8 cellular contexts compared by ENCODE assay signal in genomic region chr2:69385443-69386151, GRCh38. TPM values are rescaled to one million over a fixed set of nuclear protein-coding genes. Genes with fewer than 3 reads are reported as not detected.
DNase-seq lines count a peak whose midpoint lies in the region; ATAC-seq and TF ChIP-seq lines count a peak whose summit lies in the region.

No MANE protein-coding gene starts in this region.

- H3K4me1 ChIP-seq in OCI-LY7 (ENCODE audit: insufficient read depth, low read length, poor library complexity, severe bottlenecking) (peaks cover 21% of the 10 kb centered on the region), endocrine pancreas (ENCODE audit: control insufficient read depth, insufficient read depth, low read length) (peaks cover 9% of the 10 kb centered on the region), trophoblast cell (ENCODE audit: control insufficient read depth in 1 of 2, insufficient read depth in 2 of 2, low read length in 2 of 2) (peaks cover 2 to 9% of the 10 kb centered on the region in 2 experiments), thyroid gland (peaks cover 13 to 15% of the 10 kb centered on the region in 2 donors)

- CTCF ChIA-PET in OCI-LY7 (lab: Charles Lee; ENCODE audit: unreplicated experiment), result no interaction called here

- H4K20me1 ChIP-seq in OCI-LY7 (ENCODE audit: insufficient read depth, low read length), result 0 out of 2 replicates have a peak, but pooled peaks cover 8% of the 10 kb centered on the region

- no peak overlapping the region for H3K23ac ChIP-seq in trophoblast cell (ENCODE audit: low read length)

- no peak overlapping the region for H2BK5ac ChIP-seq in trophoblast cell (ENCODE audit: low read depth, low read length, poor library complexity)

- H3K27me3 ChIP-seq in endocrine pancreas (ENCODE audit: control insufficient read depth, insufficient read depth, low read length) (no peaks in the 10 kb centered on the region), trophoblast cell (ENCODE audit: insufficient read depth, low read length) (no peaks in the 10 kb centered on the region), thyroid gland (no peaks in the 10 kb centered on the region)

- H4K12ac ChIP-seq in trophoblast cell (ENCODE audit: low read depth, low read length), result no peak overlapping the region

- peak; percentile 15 for DNase-seq in G401 (ENCODE audit: low spot score)
- peak; percentile 16 for DNase-seq in OCI-LY7 (ENCODE audit: low spot score)
- DNase-seq in trophoblast cell, result peak; percentile 16 to 68
- no peak for DNase-seq in thyroid gland
- DNase-seq in DMS79 (lab: John Stamatoyannopoulos, UW), result no peak
- DNase-seq in NK-92 (lab: John Stamatoyannopoulos, UW; ENCODE audit: unreplicated experiment), result no peak

- H3K79me2 ChIP-seq in OCI-LY7 (ENCODE audit: insufficient read depth, low read depth, low read length) (peaks cover 61% of the 10 kb centered on the region), trophoblast cell (ENCODE audit: control insufficient read depth, insufficient read depth, low read length, poor library complexity) (peaks cover 22% of the 10 kb centered on the region)

- no peak overlapping the region for H2BK12ac ChIP-seq in trophoblast cell (ENCODE audit: low read length)

- WGBS in trophoblast cell (ENCODE audit: extremely low coverage, insufficient coverage, insufficient read length), result no CpG with 5 or more reads among the region's 8 CpGs
- 62 to 63% methylated on average over 8 of the region's 8 CpGs for WGBS in thyroid gland, 2 donors

- H3K9ac ChIP-seq in endocrine pancreas (ENCODE audit: control insufficient read depth, insufficient read depth, low read length), result no peak overlapping the region
- H3K9ac ChIP-seq in trophoblast cell (ENCODE audit: low read length), result no peak overlapping the region

- no peak overlapping the region for H4K8ac ChIP-seq in trophoblast cell (ENCODE audit: low read depth, low read length)

- ATAC-seq in GM18873 (IDR thresholded peaks at IDR 0.05; ENCODE audit: low FRiP score, unreplicated experiment), result no peak

- H3K79me1 ChIP-seq in trophoblast cell (ENCODE audit: low read length), result peaks cover 12% of the 10 kb centered on the region

- H3K9me2 ChIP-seq in OCI-LY7 (ENCODE audit: insufficient read depth, low read length), result no peaks in the 10 kb centered on the region

- no peak overlapping the region for H2AK5ac ChIP-seq in trophoblast cell (ENCODE audit: low read length)

- H3K14ac ChIP-seq in trophoblast cell (ENCODE audit: low read length), result no peak overlapping the region

- in situ Hi-C loops in G401 (cut with HindIII; ENCODE audit: low sequenced_read_pairs), result no loop called here

- H3K4me2 ChIP-seq in OCI-LY7 (ENCODE audit: low read length) (peak overlapping the region; percentile 97), trophoblast cell (ENCODE audit: low read length) (no peak overlapping the region)

- H3K4me3 ChIP-seq in OCI-LY7 (ENCODE audit: low read depth, low read length, poor library complexity, severe bottlenecking), result peak overlapping the region; percentile 90
- H3K4me3 ChIP-seq in endocrine pancreas (ENCODE audit: control insufficient read depth, insufficient read depth, low read length), result peak overlapping the region; percentile 96
- no peak overlapping the region for H3K4me3 ChIP-seq in trophoblast cell (ENCODE audit: low read depth, low read length)
- no peak overlapping the region for H3K4me3 ChIP-seq in thyroid gland (replicated peaks in 1 of 3)

- POLR2A ChIA-PET in OCI-LY7 (lab: Charles Lee), result interaction anchor here (0.6 to 2.1 kb wide), 5 partner anchors 8 to 674 kb away, joined by 3 to 11 read pairs (median 4); partner anchors contain the start of gene NFU1

- H2BK120ac ChIP-seq in trophoblast cell (ENCODE audit: insufficient read depth, low read length, poor library complexity), result no peak overlapping the region

- H3K36me3 ChIP-seq in OCI-LY7 (ENCODE audit: insufficient read depth, low read length) (no peaks in the 10 kb centered on the region; the same call in 1 of the 2 replicates), endocrine pancreas (ENCODE audit: control insufficient read depth, insufficient read depth, low read length) (no peaks in the 10 kb centered on the region), trophoblast cell (ENCODE audit: control insufficient read depth in 1 of 2, insufficient read depth in 2 of 2, low read length in 2 of 2) (peaks cover 0 to 2% of the 10 kb centered on the region in 2 experiments), thyroid gland (no peaks in the 10 kb centered on the region)

- H3K27ac ChIP-seq in OCI-LY7 (ENCODE audit: low read depth, low read length, poor library complexity, severe bottlenecking) (no peak overlapping the region), trophoblast cell (ENCODE audit: low read depth, low read length) (no peak overlapping the region), thyroid gland (peak overlapping the region in 1 of 3 donors; percentile 87)

- peak overlapping the region; percentile 90 for H3K4ac ChIP-seq in trophoblast cell (ENCODE audit: low read depth, low read length)

- H3K18ac ChIP-seq in trophoblast cell (ENCODE audit: low read length), result no peak overlapping the region

- H2AFZ ChIP-seq in OCI-LY7 (ENCODE audit: low read length), result no peak overlapping the region
- H2AFZ ChIP-seq in trophoblast cell (ENCODE audit: insufficient read depth, low read length, poor library complexity), result no peak overlapping the region

- H3K9me3 ChIP-seq in OCI-LY7 (ENCODE audit: low read length), result no peaks in the 10 kb centered on the region
- no peaks in the 10 kb centered on the region for H3K9me3 ChIP-seq in endocrine pancreas (ENCODE audit: control insufficient read depth, low read length)
- no peaks in the 10 kb centered on the region for H3K9me3 ChIP-seq in trophoblast cell (ENCODE audit: insufficient read depth, low read depth, low read length)
- H3K9me3 ChIP-seq in thyroid gland, result no peaks in the 10 kb centered on the region

- intact Hi-C loops in OCI-LY7 (cut with micrococcal nuclease; ENCODE audit: unreplicated experiment), result loop anchor here (2.0 kb wide), 1 partner anchor 257 kb away; the partner anchor contains the start of gene AAK1
- intact Hi-C loops in thyroid gland (cut with DNase I), result loop anchor here (10.0 kb wide), 1 partner anchor 329 kb away; no protein-coding TSS in a partner anchor

- H4K91ac ChIP-seq in trophoblast cell (ENCODE audit: low read depth, low read length), result no peak overlapping the region

- no peak for TF ChIP-seq POLR2A in thyroid gland (IDR thresholded peaks at IDR 0.05)

- TSS peak; percentile 55 for BruUV-seq in OCI-LY7 (replicated peaks; lab: Mats Ljungman, UMichigan)

- TF ChIP-seq CTCF in OCI-LY7 (conservative IDR thresholded peaks at IDR 0.05; ENCODE audit: low read length) (no peak), thyroid gland (IDR thresholded peaks at IDR 0.05) (no peak)

RNA-seq across cellular contexts. Expression of gene GFPT1, which starts 1.4 kb away (rescaled TPM):
- total RNA-seq in G401 (2014; rRNA removed; shearing (Covaris generic)), result 11.6 and 20.4 TPM in 2 replicates
- total RNA-seq in OCI-LY7 (2014; rRNA removed; shearing (Covaris generic)), result 11.0 and 14.8 TPM in 2 replicates
- total RNA-seq in OCI-LY7 (2022) (31.2 TPM in 2 replicates), thyroid gland (100 to 1,000 TPM in 1 of 4 donors, 10 to 100 TPM in 3; 56.7 to 125 (median 71.3) TPM)
- polyA plus RNA-seq in trophoblast cell (2013), result 73.9 and 76.7 TPM in 2 replicates

RNA-seq across cellular contexts. Expression of gene NFU1, which starts 51.6 kb away (rescaled TPM):
- total RNA-seq in G401 (2014; rRNA removed; shearing (Covaris generic)), result 57.2 and 70.7 TPM in 2 replicates
- total RNA-seq in OCI-LY7 (2014; rRNA removed; shearing (Covaris generic)), result 15.4 and 17.1 TPM in 2 replicates
- total RNA-seq in OCI-LY7 (2022) (30.5 and 35.3 TPM in 2 replicates), thyroid gland (10 to 100 TPM; 38.7 to 74.2 (median 55.2) TPM)
- polyA plus RNA-seq in trophoblast cell (2013), result 85.9 and 87.5 TPM in 2 replicates

Comparison
In these comparisons a context has a peak if more than half of its experiments do, and no peak if none do; other contexts are left out.
1. DNase-seq: peak in G401 (single experiment), OCI-LY7 (single experiment) and trophoblast cell (2 of 2); none in thyroid gland (0 of 2), DMS79 (single experiment) and NK-92 (single experiment).
2. H3K4me3 ChIP-seq: peak in OCI-LY7 (single experiment) and endocrine pancreas (single experiment); none in trophoblast cell (single experiment) and thyroid gland (0 of 3).